22 cellular contexts compared by ENCODE assay signal in the genomic region with DNA sequence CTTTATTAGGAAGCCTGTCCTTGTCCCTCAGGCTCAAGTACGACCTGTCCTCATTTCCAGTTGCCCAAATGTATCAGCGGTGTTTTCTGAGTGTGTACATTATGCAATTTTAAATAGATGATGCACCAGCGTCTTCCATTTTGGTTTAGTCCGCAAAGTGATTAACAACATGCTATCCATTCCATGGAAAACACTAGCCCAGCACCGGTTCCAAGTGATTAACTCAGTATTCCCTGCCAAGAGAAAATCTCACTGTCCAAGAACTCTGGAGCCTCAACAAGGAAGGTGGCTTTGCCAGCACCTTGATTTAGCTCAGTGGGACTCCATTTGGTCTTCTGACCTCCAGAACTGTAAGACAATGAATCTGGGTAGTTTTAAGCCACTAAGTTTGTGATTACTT.
"Had no signal": no experiment of that assay in that cellular context is flagged by ENCODE, and none has a peak within 500 bp of the region (broad histone marks: within the 10 kb centered on the region; RNA-seq: fewer than 3 reads in every experiment).

No MANE protein-coding gene starts in this region.

- H3K4me3 ChIP-seq: colonic mucosa, esophagus muscularis mucosa, neural progenitor cell, sigmoid colon, stomach, thyroid gland had no signal

- ATAC-seq: left lobe of liver; naive thymus-derived CD4-positive, alpha-beta T cell; right cardiac atrium; stimulated activated effector memory CD8-positive, alpha-beta T cell treated with anti-CD3 and anti-CD28 coated beads, Interleukin-12 subunit alpha, Interleukin-12 subunit beta, amount 100 ng/mL, for 72 hours had no signal

- FAIRE-seq: endothelial cell of umbilical vein, frontal cortex had no signal

- DNase-seq: colonic mucosa; effector memory CD4-positive, alpha-beta T cell; hypothalamus; immature natural killer cell; islet precursor cell; kidney glomerular epithelial cell; mesenchymal stem cell; midbrain; naive thymus-derived CD4-positive, alpha-beta T cell; right cardiac atrium; stimulated activated CD4-positive, alpha-beta T cell treated with anti-CD3 and anti-CD28 coated beads, Interleukin-2, amount 100 ng/mL, for 24 hours; stimulated activated CD4-positive, alpha-beta T cell treated with anti-CD3 and anti-CD28 coated beads, Interleukin-4, amount 100 ng/mL, for 24 hours; stimulated activated naive CD4-positive, alpha-beta T cell treated with Interleukin-2 at 50 U/mL for 16 hours; stomach; thyroid gland had no signal
